In the genomic region with DNA sequence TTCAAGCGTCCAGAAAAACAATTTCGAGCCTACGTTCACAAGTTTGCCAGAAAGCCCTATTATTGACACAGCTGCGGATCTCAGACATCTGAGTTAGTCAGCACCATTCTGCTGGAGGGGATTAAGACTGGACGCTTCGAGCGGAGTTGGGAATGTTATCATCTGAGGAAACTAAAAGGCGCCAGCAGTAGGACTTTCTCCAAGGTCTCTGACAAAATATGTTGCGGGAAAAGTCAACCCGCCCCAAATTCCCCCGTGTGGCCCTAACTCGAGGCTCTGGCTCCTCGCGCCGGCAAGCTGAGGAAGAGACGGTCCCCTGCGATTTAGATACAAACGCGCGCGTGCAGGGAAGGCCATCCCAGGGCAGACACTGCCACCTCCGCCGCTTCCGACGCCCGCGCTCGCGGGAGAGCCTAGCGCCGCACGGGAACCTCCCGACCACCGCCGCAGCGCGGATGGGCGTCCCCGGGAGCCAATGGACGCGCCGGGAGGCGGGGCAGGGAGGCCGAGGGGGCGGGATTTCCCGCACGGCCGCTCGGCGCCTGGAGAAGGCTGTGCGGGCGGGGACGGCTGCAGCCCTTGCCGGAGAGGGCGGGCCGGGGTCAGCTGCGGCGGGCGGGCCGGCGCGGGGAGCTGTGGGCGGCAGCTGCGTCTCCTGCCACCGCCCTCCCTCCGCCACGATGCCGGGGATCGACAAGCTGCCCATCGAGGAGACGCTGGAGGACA, we compare ENCODE assay signal across 8 cellular contexts. TPM values are rescaled to one million over a fixed set of nuclear protein-coding genes. Genes with fewer than 3 reads are reported as not detected.
DNase-seq lines count a peak whose midpoint lies in the region; ATAC-seq and TF ChIP-seq lines count a peak whose summit lies in the region.

A gene with protein sequence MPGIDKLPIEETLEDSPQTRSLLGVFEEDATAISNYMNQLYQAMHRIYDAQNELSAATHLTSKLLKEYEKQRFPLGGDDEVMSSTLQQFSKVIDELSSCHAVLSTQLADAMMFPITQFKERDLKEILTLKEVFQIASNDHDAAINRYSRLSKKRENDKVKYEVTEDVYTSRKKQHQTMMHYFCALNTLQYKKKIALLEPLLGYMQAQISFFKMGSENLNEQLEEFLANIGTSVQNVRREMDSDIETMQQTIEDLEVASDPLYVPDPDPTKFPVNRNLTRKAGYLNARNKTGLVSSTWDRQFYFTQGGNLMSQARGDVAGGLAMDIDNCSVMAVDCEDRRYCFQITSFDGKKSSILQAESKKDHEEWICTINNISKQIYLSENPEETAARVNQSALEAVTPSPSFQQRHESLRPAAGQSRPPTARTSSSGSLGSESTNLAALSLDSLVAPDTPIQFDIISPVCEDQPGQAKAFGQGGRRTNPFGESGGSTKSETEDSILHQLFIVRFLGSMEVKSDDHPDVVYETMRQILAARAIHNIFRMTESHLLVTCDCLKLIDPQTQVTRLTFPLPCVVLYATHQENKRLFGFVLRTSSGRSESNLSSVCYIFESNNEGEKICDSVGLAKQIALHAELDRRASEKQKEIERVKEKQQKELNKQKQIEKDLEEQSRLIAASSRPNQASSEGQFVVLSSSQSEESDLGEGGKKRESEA (plus strand): TSS at position 526 of the 726 bp plus-strand sequence. CDS start 155 bp downstream, at position 681.

- H3K4me3 ChIP-seq in right atrium auricular region (peak within 1 kb of the TSS; percentile 71 to 78), psoas muscle (peak within 1 kb of the TSS; percentile 89), urinary bladder (ENCODE audit: low read depth, low read length) (peak within 1 kb of the TSS; percentile 65)

- no peaks in the 10 kb centered on the region for H3K36me3 ChIP-seq in right atrium auricular region
- no peaks in the 10 kb centered on the region for H3K36me3 ChIP-seq in psoas muscle (ENCODE audit: insufficient read depth in 1 of 2, low read depth in 1 of 2)
- no peaks in the 10 kb centered on the region for H3K36me3 ChIP-seq in urinary bladder (ENCODE audit: insufficient read depth)

- WGBS in psoas muscle, 3 donors, result 0% methylated on average over 38 to 71 of the region's 71 CpGs
- under 1% methylated on average over 71 of the region's 71 CpGs for WGBS in urinary bladder

- peaks cover 0 to 23% of the 10 kb centered on the region in 2 donors for H3K4me1 ChIP-seq in right atrium auricular region
- peaks cover 20% of the 10 kb centered on the region for H3K4me1 ChIP-seq in psoas muscle
- H3K4me1 ChIP-seq in urinary bladder (ENCODE audit: insufficient read depth), result no peaks in the 10 kb centered on the region

- TF ChIP-seq CTCF in GM13977 (IDR thresholded peaks at IDR 0.05; ENCODE audit: extremely low read depth, insufficient read depth, missing control alignments), result no peak
- TF ChIP-seq CTCF in right atrium auricular region (IDR thresholded peaks at IDR 0.05), result no peak
- TF ChIP-seq CTCF in psoas muscle (IDR thresholded peaks at IDR 0.05), result no peak

- H3K27me3 ChIP-seq in right atrium auricular region (no peaks in the 10 kb centered on the region), psoas muscle (ENCODE audit: insufficient read depth in 3 of 3, low read length in 2 of 3) (no peaks in the 10 kb centered on the region)

- intact Hi-C loops in T-helper 2 cell treated with Interferon-gamma antibody and Interleukin-4, amounts not matched to agents 100 ng/mL and 5 ng/mL, for 36 hours (cut with micrococcal nuclease), result loop anchor here (5.0 to 10.0 kb wide), 6 partner anchors 313 to 1107 kb away; a partner anchor contains a TSS
- intact Hi-C loops in psoas muscle (cut with DNase I), result loop anchor here (5.0 to 10.0 kb wide), 4 partner anchors 55 to 233 kb away; a partner anchor contains a TSS

- H3K9me3 ChIP-seq in right atrium auricular region, result no peaks in the 10 kb centered on the region
- H3K9me3 ChIP-seq in psoas muscle, result no peaks in the 10 kb centered on the region

- in situ Hi-C loops in GM13977 (cut with MboI; ENCODE audit: low pct_unique_long_range_greater_than_20kb, low sequenced_read_pairs, unreplicated experiment), result no loop called here

- ATAC-seq in HG02678 (IDR thresholded peaks at IDR 0.05; ENCODE audit: unreplicated experiment) (peak; percentile 92), psoas muscle (peak; percentile 95 to 98 (median 97))

- H3K27ac ChIP-seq in right atrium auricular region (peak within 1 kb of the TSS; percentile 89 to 91), psoas muscle (peak within 1 kb of the TSS; percentile 98), urinary bladder (ENCODE audit: low read depth) (peak within 1 kb of the TSS; percentile 80)

- peak; percentile 99 for DNase-seq in GM13977 (ENCODE audit: low spot score)
- DNase-seq in NCI-H1105 treated with DMSO at 0.1 percent for 48 hours (lab: John Stamatoyannopoulos, UW), result peak; percentile 73
- DNase-seq in anterior cingulate cortex (lab: John Stamatoyannopoulos, UW), result peak; percentile 31 to 95 (median 88)
- peak; percentile 85 for DNase-seq in right atrium auricular region (ENCODE audit: low spot score)
- DNase-seq in psoas muscle, result peak; percentile 94 to 96

RNA-seq across cellular contexts. Expression of the gene that starts here (rescaled TPM):
- total RNA-seq in T-helper 2 cell treated with Interferon-gamma antibody and Interleukin-4, amounts not matched to agents 100 ng/mL and 5 ng/mL, for 36 hours, result 40.4 and 41.3 TPM in 2 replicates
- total RNA-seq in right atrium auricular region (10 to 100 TPM; 31.6 to 38.1 TPM), psoas muscle (10 to 100 TPM; 34.9 to 56.4 (median 50.9) TPM), urinary bladder (107 TPM)
- polyA plus RNA-seq in psoas muscle (10 to 100 TPM; 14.4 to 50.0 (median 15.4) TPM), urinary bladder (21.2 TPM)

Comparison
In these comparisons a context has a peak if more than half of its experiments do, and no peak if none do; other contexts are left out.
1. Peak in every context shown above with its lines: DNase-seq, ATAC-seq, H3K4me3 ChIP-seq and H3K27ac ChIP-seq.